Comparison of ENCODE assay signal across 8 cellular contexts in genomic region chr12:112013601-112014402, GRCh38. TPM values are rescaled to one million over a fixed set of nuclear protein-coding genes. Genes with fewer than 3 reads are reported as not detected.
DNase-seq lines count a peak whose midpoint lies in the region; ATAC-seq and TF ChIP-seq lines count a peak whose summit lies in the region.

No MANE protein-coding gene starts in this region.

- peak overlapping the region; percentile 85 to 91 for H3K4me3 Mint-ChIP-seq in CD14-positive monocyte
- H3K4me3 Mint-ChIP-seq in neural crest cell: peak overlapping the region; percentile 95

- peak; percentile 23 for TF ChIP-seq CTCF in CD14-positive monocyte (IDR thresholded peaks at IDR 0.05)
- no peak for TF ChIP-seq CTCF in fibroblast of pulmonary artery (IDR thresholded peaks at IDR 0.05; ENCODE audit: low read length, missing control alignments)
- peak; percentile 37 for TF ChIP-seq CTCF in neural crest cell (conservative IDR thresholded peaks at IDR 0.05)
- peak in 2 of 7 experiments; percentile 0 to 36 for TF ChIP-seq CTCF in stomach (IDR thresholded peaks at IDR 0.05)

- WGBS in stomach, 5 donors: 0 to 2% (median 1%) methylated on average over 39 to 54 of the region's 54 CpGs

- no peaks in the 10 kb centered on the region for H3K27me3 ChIP-seq in stomach

- TF ChIP-seq POLR2A in stomach (IDR thresholded peaks at IDR 0.05): peak in 1 of 4 donors; percentile 22

- DNase-seq in CD14-positive monocyte (ENCODE audit: low spot score) (no peak), HuH-7.5 (ENCODE audit: low spot score) (peak; percentile 42), fibroblast of pulmonary artery (ENCODE audit: low read depth) (peak; percentile 82), neural crest cell (ENCODE audit: low read depth, low spot score) (peak; percentile 29), stomach (peak; percentile 73)
- peak; percentile 35 to 57 for DNase-seq in activated T-helper 1 cell treated with anti-CD3 and anti-CD28 coated beads, Interleukin-2, amount 50 U/mL, for 16 hours (ENCODE audit: low read depth in 1 of 2, low spot score in 1 of 2)

- peak overlapping the region; percentile 86 to 96 (median 95) for H3K27ac Mint-ChIP-seq in CD14-positive monocyte
- peak overlapping the region; percentile 95 for H3K27ac Mint-ChIP-seq in neural crest cell (ENCODE audit: unreplicated experiment)

- H3K4me1 ChIP-seq in stomach: peaks cover 29 to 78% (median 59%) of the 10 kb centered on the region in 4 donors

- H3K27ac ChIP-seq in stomach: peak overlapping the region; percentile 95 to 100 (median 98)

- H3K27me3 Mint-ChIP-seq in CD14-positive monocyte (ENCODE audit: low read depth in 3 of 3): peaks cover 0 to under 1% (median 0%) of the 10 kb centered on the region in 3 donors
- H3K27me3 Mint-ChIP-seq in neural crest cell (ENCODE audit: low read depth): no peaks in the 10 kb centered on the region

- H3K36me3 Mint-ChIP-seq in CD14-positive monocyte (peaks cover 16 to 29% of the 10 kb centered on the region in 2 donors), neural crest cell (ENCODE audit: low read depth) (peaks cover 20% of the 10 kb centered on the region)

- H3K4me3 ChIP-seq in fibroblast of pulmonary artery (replicated peaks; ENCODE audit: low read depth, low read length) (peak overlapping the region; percentile 95), stomach (peak overlapping the region; percentile 91 to 99 (median 95))

- H3K9me3 ChIP-seq in stomach: no peaks in the 10 kb centered on the region

- TF ChIP-seq EP300 in stomach (IDR thresholded peaks at IDR 0.05): no peak

- peaks cover 6 to 29% (median 23%) of the 10 kb centered on the region in 4 donors for H3K36me3 ChIP-seq in stomach

- peaks cover 52% of the 10 kb centered on the region for H3K4me1 Mint-ChIP-seq in CD14-positive monocyte
- H3K4me1 Mint-ChIP-seq in neural crest cell: peaks cover 41% of the 10 kb centered on the region

- peaks cover 0 to 2% (median 0%) of the 10 kb centered on the region in 7 donors for H3K9me3 Mint-ChIP-seq in CD14-positive monocyte
- H3K9me3 Mint-ChIP-seq in neural crest cell: no peaks in the 10 kb centered on the region

- peak; percentile 22 for ATAC-seq in GM21360 (IDR thresholded peaks at IDR 0.05; ENCODE audit: unreplicated experiment)

- intact Hi-C loops in CD14-positive monocyte (cut with micrococcal nuclease) (loop anchor here (5.0 to 10.0 kb wide), 3 partner anchors 69 to 172 kb away; partner anchors contain the start of gene MAPKAPK5 (in 1 of the 2)), stomach (cut with DNase I; ENCODE audit: low total_unique reads) (no loop called here)

TF ChIP-seq in PFSK-1, 5 proteins besides CTCF, POLR2A, EP300 and RAD21:
- TF ChIP-seq FOXP2 (optimal IDR thresholded peaks at IDR 0.05; ENCODE audit: borderline replicate concordance, extremely low read depth, extremely low read length, insufficient read depth) (no peak), POLR2AphosphoS5 (IDR thresholded peaks at IDR 0.05; ENCODE audit: low read depth, low read length) (peak; percentile 25; the same call in 1 of the 2 replicates)
TF ChIP-seq in PFSK-1: peak in this region for 1.

RNA-seq across cellular contexts. Expression of gene ERP29, which starts 0.6 kb away (rescaled TPM):
- polyA plus RNA-seq in CD14-positive monocyte (100 to 1,000 TPM; 170 to 207 TPM), stomach (100 to 1,000 TPM; 105 to 140 (median 115) TPM)
- 313 TPM for polyA plus RNA-seq in PFSK-1 (2012; ENCODE audit: insufficient read length, low read depth)
- total RNA-seq in neural crest cell (91.1 and 101 TPM in 2 replicates), stomach (10 to 100 TPM in 4 of 5 donors, 1 to 10 TPM in 1; 9.8 to 55.8 (median 37.7) TPM)

RNA-seq across cellular contexts. Expression of gene TMEM116, which starts 0.8 kb away (rescaled TPM):
- polyA plus RNA-seq in CD14-positive monocyte: 10 to 100 TPM in 1 of 2 donors, 1 to 10 TPM in 1; 8.3 to 11.6 TPM
- 4.3 TPM for polyA plus RNA-seq in PFSK-1 (2012; ENCODE audit: insufficient read length, low read depth)
- total RNA-seq in neural crest cell: 16.7 and 17.0 TPM in 2 replicates
- total RNA-seq in stomach: 10 to 100 TPM in 1 of 5 donors, 1 to 10 TPM in 3, under 1 TPM in 1; 0.58 to 20.2 (median 7.5) TPM
- 10 to 100 TPM in 2 of 3 donors, 1 to 10 TPM in 1; 4.8 to 13.0 (median 11.2) TPM for polyA plus RNA-seq in stomach
